Comparison of ENCODE assay signal across 18 cellular contexts in genomic region chr6:101776919-101777350, GRCh38.
DNase-seq lines count a peak whose midpoint lies in the region; ATAC-seq and TF ChIP-seq lines count a peak whose summit lies in the region.
"Had no signal": no experiment of that assay in that cellular context is flagged by ENCODE, and none has a peak within 500 bp of the region (broad histone marks: within the 10 kb centered on the region; RNA-seq: fewer than 3 reads in every experiment).

No MANE protein-coding gene starts in this region.

- no peak overlapping the region for H3K18ac ChIP-seq in IMR-90 (ENCODE audit: low read depth, low read length)

- H3K27me3 ChIP-seq in IMR-90 (ENCODE audit: control insufficient read depth, insufficient read depth, low read length) (no peaks in the 10 kb centered on the region), H7 (ENCODE audit: control insufficient read depth, insufficient read depth, low read length) (no peaks in the 10 kb centered on the region)
- H3K27me3 ChIP-seq: suprapubic skin had no signal

- no peak overlapping the region for H2BK15ac ChIP-seq in IMR-90 (ENCODE audit: low read depth, low read length)

- no peak overlapping the region for H3K4me3 ChIP-seq in IMR-90 (ENCODE audit: insufficient read depth, low read depth, low read length)
- H3K4me3 ChIP-seq in H7 (ENCODE audit: insufficient read depth, low read depth, low read length) = no peak overlapping the region
- H3K4me3 ChIP-seq: HAP-1, suprapubic skin had no signal

- no peaks in the 10 kb centered on the region for H3K4me1 Mint-ChIP-seq in progenitor cell of endocrine pancreas (ENCODE audit: low read depth)
- H3K4me1 Mint-ChIP-seq: activated naive CD8-positive, alpha-beta T cell treated with anti-CD3 and anti-CD28 coated beads, Interleukin-2, amount 50 U/mL, for 24 hours; CD8-positive, alpha-beta memory T cell; nephron progenitor cell had no signal

- no peak overlapping the region for H3K23ac ChIP-seq in IMR-90 (ENCODE audit: low read depth, low read length)

- H3K9me3 Mint-ChIP-seq in progenitor cell of endocrine pancreas (ENCODE audit: low read depth) = no peaks in the 10 kb centered on the region
- H3K9me3 Mint-ChIP-seq: activated naive CD8-positive, alpha-beta T cell treated with anti-CD3 and anti-CD28 coated beads, Interleukin-2, amount 50 U/mL, for 24 hours; nephron progenitor cell had no signal

- H4K20me1 ChIP-seq in IMR-90 (ENCODE audit: insufficient read depth, low read length) = no peaks in the 10 kb centered on the region

- no peak overlapping the region for H2BK120ac ChIP-seq in IMR-90 (ENCODE audit: low read depth, low read length)

- no peak overlapping the region for H3K4me3 Mint-ChIP-seq in progenitor cell of endocrine pancreas (ENCODE audit: low read depth)
- H3K4me3 Mint-ChIP-seq: activated naive CD8-positive, alpha-beta T cell treated with anti-CD3 and anti-CD28 coated beads, Interleukin-2, amount 50 U/mL, for 24 hours; CD8-positive, alpha-beta memory T cell; dendritic cell treated with granulocyte-macrophage colony-stimulating factor and Interleukin-4, amounts not matched to agents 40 ng/mL and 50 ng/mL, for 4 days; nephron progenitor cell had no signal

- no peak overlapping the region; the same call in 1 of the 2 replicates for H2BK20ac ChIP-seq in IMR-90 (ENCODE audit: low read depth, low read length)

- POLR2A ChIA-PET in IMR-90 (lab: Charles Lee; ENCODE audit: unreplicated experiment) = no interaction called here

- intact Hi-C loops in IMR-90 (cut with micrococcal nuclease) = loop anchor here (10.0 kb wide), 1 partner anchor 908 kb away; no protein-coding TSS in a partner anchor

- no peaks in the 10 kb centered on the region for H3K27me3 Mint-ChIP-seq in progenitor cell of endocrine pancreas
- H3K27me3 Mint-ChIP-seq: activated naive CD8-positive, alpha-beta T cell treated with anti-CD3 and anti-CD28 coated beads, Interleukin-2, amount 50 U/mL, for 24 hours; CD8-positive, alpha-beta memory T cell; dendritic cell treated with granulocyte-macrophage colony-stimulating factor and Interleukin-4, amounts not matched to agents 40 ng/mL and 50 ng/mL, for 4 days had no signal

- no peak overlapping the region for H2BK5ac ChIP-seq in IMR-90 (ENCODE audit: low read depth, low read length, poor library complexity, severe bottlenecking)

- no peak overlapping the region for H3K27ac Mint-ChIP-seq in progenitor cell of endocrine pancreas
- H3K27ac Mint-ChIP-seq: activated naive CD8-positive, alpha-beta T cell treated with anti-CD3 and anti-CD28 coated beads, Interleukin-2, amount 50 U/mL, for 24 hours; CD8-positive, alpha-beta memory T cell; dendritic cell treated with granulocyte-macrophage colony-stimulating factor and Interleukin-4, amounts not matched to agents 40 ng/mL and 50 ng/mL, for 4 days; nephron progenitor cell had no signal

- no peak overlapping the region for H3K56ac ChIP-seq in IMR-90 (ENCODE audit: extremely low read depth, insufficient read depth, low read length)

- no peak for TF ChIP-seq POLR2A in IMR-90 (IDR thresholded peaks at IDR 0.05; ENCODE audit: low read depth, low read length)

- TF ChIP-seq RAD21 in IMR-90 (IDR thresholded peaks at IDR 0.05; ENCODE audit: low read length) = no peak

- no peaks in the 10 kb centered on the region for H3K36me3 Mint-ChIP-seq in progenitor cell of endocrine pancreas (ENCODE audit: insufficient read depth)
- H3K36me3 Mint-ChIP-seq: CD8-positive, alpha-beta memory T cell had no signal

- no peak overlapping the region for H3K14ac ChIP-seq in IMR-90 (replicated peaks; ENCODE audit: low read depth, low read length)

- H4K5ac ChIP-seq in IMR-90 (ENCODE audit: low read depth, low read length) = no peak overlapping the region

- no peak for TF ChIP-seq CTCF in IMR-90 (conservative IDR thresholded peaks at IDR 0.05; ENCODE audit: low read depth, low read length)
- no peak for TF ChIP-seq CTCF in progenitor cell of endocrine pancreas (IDR thresholded peaks at IDR 0.05; ENCODE audit: unreplicated experiment)

- in situ Hi-C loops in IMR-90 (cut with MboI; ENCODE audit: low sequenced_read_pairs) = no loop called here

- H2AK5ac ChIP-seq in IMR-90 (ENCODE audit: low read depth, low read length) = peak overlapping the region; percentile 43; the same call in 1 of the 2 replicates

- dilution Hi-C loops in IMR-90 (cut with HindIII; ENCODE audit: low sequenced_read_pairs, unreplicated experiment) = no loop called here

- H3K36me3 ChIP-seq in IMR-90 (ENCODE audit: control insufficient read depth, insufficient read depth, low read length) (no peaks in the 10 kb centered on the region), H7 (replicated peaks; ENCODE audit: control insufficient read depth, insufficient read depth, low read length) (no peaks in the 10 kb centered on the region)
- H3K36me3 ChIP-seq: HAP-1, suprapubic skin had no signal

- 0 out of 2 replicates have a peak, but pooled peaks cover 3% of the 10 kb centered on the region for H3K9me1 ChIP-seq in IMR-90 (ENCODE audit: insufficient read depth, low read length)

- no peaks in the 10 kb centered on the region for H3K4me1 ChIP-seq in IMR-90 (ENCODE audit: control insufficient read depth, insufficient read depth, low read length)
- H3K4me1 ChIP-seq: suprapubic skin had no signal

- no peaks in the 10 kb centered on the region for H3K9me3 ChIP-seq in IMR-90 (ENCODE audit: control insufficient read depth, insufficient read depth, low read length)
- H3K9me3 ChIP-seq: HAP-1, suprapubic skin had no signal

- no peak overlapping the region for H3K4me2 ChIP-seq in IMR-90 (ENCODE audit: low read depth, low read length)

- no peak overlapping the region for H3K27ac ChIP-seq in IMR-90 (ENCODE audit: insufficient read depth, low read length)
- H3K27ac ChIP-seq: suprapubic skin had no signal

- H3K4ac ChIP-seq in IMR-90 (ENCODE audit: low read depth, low read length) = no peak overlapping the region

- H4K91ac ChIP-seq in IMR-90 (ENCODE audit: insufficient read depth, low read depth, low read length) = no peak overlapping the region

- BruUV-seq in IMR-90 (replicated peaks; lab: Mats Ljungman, UMichigan) = no TSS peak

- 100% methylated on average over 3 of the region's 7 CpGs; no CpG with 5 or more reads in 1 of the 2 experiments for WGBS in IMR-90 (ENCODE audit: extremely low coverage in 2 of 2, insufficient read length in 1 of 2), 2 experiments

- ATAC-seq in IMR-90 (ENCODE audit: low read depth) = no peak
- ATAC-seq: activated naive CD8-positive, alpha-beta T cell treated with anti-CD3 and anti-CD28 coated beads, Interleukin-2, amount 50 U/mL, for 24 hours had no signal

- DNase-seq in IMR-90 = no peak
- DNase-seq in NCI-H2081 treated with DMSO at 0.1 percent for 48 hours (lab: John Stamatoyannopoulos, UW) = peak; percentile 83
- peak; percentile 26 for DNase-seq in cerebellum (ENCODE audit: low spot score)
- peak; percentile 15 for DNase-seq in occipital lobe (lab: John Stamatoyannopoulos, UW)
- DNase-seq in H7 = no peak
- no peak for DNase-seq in progenitor cell of endocrine pancreas (ENCODE audit: low spot score, unreplicated experiment)
- DNase-seq in ecto neural progenitor cell (ENCODE audit: low spot score) = no peak
- DNase-seq: activated CD4-positive, alpha-beta T cell treated with anti-CD3 and anti-CD28 coated beads for 4 hours; activated naive CD8-positive, alpha-beta T cell treated with anti-CD3 and anti-CD28 coated beads, Interleukin-2, amount 50 U/mL, for 24 hours; CD8-positive, alpha-beta memory T cell; DMS79; MM.1S; NCI-H2171 treated with DMSO at 0.1 percent for 48 hours; nephron progenitor cell; stimulated activated CD8-positive, alpha-beta memory T cell treated with anti-CD3 and anti-CD28 coated beads, Interleukin-4, amount 100 ng/mL, for 48 hours had no signal

- H2AFZ ChIP-seq in IMR-90 (replicated peaks; ENCODE audit: low read length, poor library complexity) = peak overlapping the region; percentile 48

- no peak overlapping the region for H4K8ac ChIP-seq in IMR-90 (ENCODE audit: low read depth in 2 of 2, low read length in 2 of 2)

- H3K79me1 ChIP-seq in IMR-90 (ENCODE audit: low read depth in 1 of 2, low read length in 2 of 2) = no peaks in the 10 kb centered on the region

- CTCF ChIA-PET in IMR-90 (lab: Yijun Ruan, JAX) = no interaction called here

- H2AK9ac ChIP-seq in IMR-90 (replicated peaks; ENCODE audit: low read depth, low read length, poor library complexity) = peak overlapping the region; percentile 29

- H3K9ac ChIP-seq in IMR-90 (ENCODE audit: low read depth, low read length) = no peak overlapping the region

TF ChIP-seq in IMR-90, 13 proteins besides CTCF, POLR2A, EP300 and RAD21:
- TF ChIP-seq MAFK (IDR thresholded peaks at IDR 0.05; ENCODE audit: low read depth, low read length) (no peak), CHD1 (IDR thresholded peaks at IDR 0.05; ENCODE audit: low read depth, low read length) (no peak), SMC3 (IDR thresholded peaks at IDR 0.05; ENCODE audit: low read depth, low read length) (no peak), MAZ (IDR thresholded peaks at IDR 0.05; ENCODE audit: borderline replicate concordance, low read depth, low read length) (no peak), USF2 (IDR thresholded peaks at IDR 0.05; ENCODE audit: low read depth, low read length) (no peak), BHLHE40 (IDR thresholded peaks at IDR 0.05; ENCODE audit: low read depth, low read length) (no peak), NFE2L2 (IDR thresholded peaks at IDR 0.05; ENCODE audit: low read depth, low read length) (no peak), MXI1 (IDR thresholded peaks at IDR 0.05; ENCODE audit: borderline replicate concordance, low read depth, low read length) (no peak), CEBPB (IDR thresholded peaks at IDR 0.05; ENCODE audit: low read depth, low read length) (no peak), RCOR1 (IDR thresholded peaks at IDR 0.05; ENCODE audit: insufficient replicate concordance, low read length) (no peak)
- TF ChIP-seq, protein P1, sequence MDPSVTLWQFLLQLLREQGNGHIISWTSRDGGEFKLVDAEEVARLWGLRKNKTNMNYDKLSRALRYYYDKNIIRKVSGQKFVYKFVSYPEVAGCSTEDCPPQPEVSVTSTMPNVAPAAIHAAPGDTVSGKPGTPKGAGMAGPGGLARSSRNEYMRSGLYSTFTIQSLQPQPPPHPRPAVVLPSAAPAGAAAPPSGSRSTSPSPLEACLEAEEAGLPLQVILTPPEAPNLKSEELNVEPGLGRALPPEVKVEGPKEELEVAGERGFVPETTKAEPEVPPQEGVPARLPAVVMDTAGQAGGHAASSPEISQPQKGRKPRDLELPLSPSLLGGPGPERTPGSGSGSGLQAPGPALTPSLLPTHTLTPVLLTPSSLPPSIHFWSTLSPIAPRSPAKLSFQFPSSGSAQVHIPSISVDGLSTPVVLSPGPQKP (IDR thresholded peaks at IDR 0.05; ENCODE audit: borderline replicate concordance, low read depth, low read length) = no peak
TF ChIP-seq in IMR-90: peak in this region for 0.

Comparison
In these comparisons a context has a peak if more than half of its experiments do, and no peak if none do; other contexts are left out.
1. DNase-seq: peak in NCI-H2081 treated with DMSO at 0.1 percent for 48 hours (single experiment), cerebellum (single experiment) and occipital lobe (single experiment); none in IMR-90 (single experiment), H7 (single experiment), progenitor cell of endocrine pancreas (single experiment) and ecto neural progenitor cell (single experiment).